ENCODE assay signal across 21 cellular contexts in genomic region chr11:22433517-22433916, GRCh38.
A peak's percentile ranks its signal among the peaks of the same experiment; 100 is the strongest.
DNase-seq lines count a peak whose midpoint lies in the region; ATAC-seq and TF ChIP-seq lines count a peak whose summit lies in the region.
"Had no signal": no experiment of that assay in that cellular context is flagged by ENCODE, and none has a peak within 500 bp of the region (broad histone marks: within the 10 kb centered on the region; RNA-seq: fewer than 3 reads in every experiment).

No MANE protein-coding gene starts in this region.

- POLR2A ChIA-PET in WTC11 (lab: Charles Lee) = no interaction called here

- no peaks in the 10 kb centered on the region for H3K79me2 ChIP-seq in parathyroid adenoma

- DNase-seq in DMS53 (lab: John Stamatoyannopoulos, UW) (peak; percentile 34), DMS53 treated with DMSO at 0.1 percent for 48 hours (lab: John Stamatoyannopoulos, UW; ENCODE audit: unreplicated experiment) (no peak), WTC11 (ENCODE audit: low spot score) (no peak)
- DNase-seq in activated CD8-positive, alpha-beta memory T cell treated with anti-CD3 and anti-CD28 coated beads, Interleukin-2, amount 10 ng/mL, durations not matched to agents 7 days and 5 days = no peak
- no peak for DNase-seq in activated naive CD8-positive, alpha-beta T cell treated with anti-CD3 and anti-CD28 coated beads, Interleukin-2, amount 50 U/mL, for 24 hours
- DNase-seq: CD8-positive, alpha-beta memory T cell; GF-D8; H9; Kasumi-1; MM.1S; NCI-H1092 treated with DMSO at 0.1 percent for 48 hours; NCI-H1694 treated with DMSO at 0.1 percent for 48 hours; NCI-H2107; NCI-H345; NCI-H526 treated with DMSO at 0.1 percent for 48 hours; SIG-M5 had no signal

- H3K36me3 ChIP-seq in iPS-15b (ENCODE audit: control insufficient read depth, insufficient read depth, low read length) (no peaks in the 10 kb centered on the region), parathyroid adenoma (ENCODE audit: control insufficient read depth, insufficient read depth, low read length) (no peaks in the 10 kb centered on the region)

- H3K27ac ChIP-seq in parathyroid adenoma = peak overlapping the region; percentile 88
- H3K27ac ChIP-seq: 22Rv1 had no signal

- H3K4me1 ChIP-seq in iPS-15b (ENCODE audit: control insufficient read depth, insufficient read depth, low read length) (peaks cover 11% of the 10 kb centered on the region), parathyroid adenoma (peaks cover 3% of the 10 kb centered on the region)

- peak overlapping the region; percentile 89 for H2AFZ ChIP-seq in parathyroid adenoma

- H3K9me3 ChIP-seq in iPS-15b (ENCODE audit: control insufficient read depth, insufficient read depth, low read length) (no peaks in the 10 kb centered on the region), parathyroid adenoma (ENCODE audit: control insufficient read depth, low read length) (no peaks in the 10 kb centered on the region)

- peak overlapping the region; percentile 67 for H3K4me3 ChIP-seq in iPS-15b (ENCODE audit: low read depth, low read length)
- no peak overlapping the region for H3K4me3 ChIP-seq in parathyroid adenoma (ENCODE audit: low read depth, low read length)

- H3K4me3 Mint-ChIP-seq in WTC11 = peak overlapping the region; percentile 64; the same call in 1 of the 2 replicates
- H3K4me3 Mint-ChIP-seq in activated CD8-positive, alpha-beta memory T cell treated with anti-CD3 and anti-CD28 coated beads, Interleukin-2, amount 10 ng/mL, durations not matched to agents 7 days and 5 days = no peak overlapping the region
- no peak overlapping the region for H3K4me3 Mint-ChIP-seq in activated naive CD8-positive, alpha-beta T cell treated with anti-CD3 and anti-CD28 coated beads, Interleukin-2, amount 50 U/mL, for 24 hours
- H3K4me3 Mint-ChIP-seq: H9, IgD-negative memory B cell had no signal

- no peaks in the 10 kb centered on the region for H3K36me3 Mint-ChIP-seq in WTC11
- no peaks in the 10 kb centered on the region for H3K36me3 Mint-ChIP-seq in activated CD8-positive, alpha-beta memory T cell treated with anti-CD3 and anti-CD28 coated beads, Interleukin-2, amount 10 ng/mL, durations not matched to agents 7 days and 5 days
- H3K36me3 Mint-ChIP-seq in activated naive CD8-positive, alpha-beta T cell treated with anti-CD3 and anti-CD28 coated beads, Interleukin-2, amount 50 U/mL, for 24 hours (ENCODE audit: low read depth) = no peaks in the 10 kb centered on the region
- H3K36me3 Mint-ChIP-seq: CD8-positive, alpha-beta memory T cell had no signal

- H3K4me1 Mint-ChIP-seq in WTC11 = peaks cover 23% of the 10 kb centered on the region
- peaks cover 5% of the 10 kb centered on the region for H3K4me1 Mint-ChIP-seq in activated CD8-positive, alpha-beta memory T cell treated with anti-CD3 and anti-CD28 coated beads, Interleukin-2, amount 10 ng/mL, durations not matched to agents 7 days and 5 days
- peaks cover 14% of the 10 kb centered on the region for H3K4me1 Mint-ChIP-seq in activated naive CD8-positive, alpha-beta T cell treated with anti-CD3 and anti-CD28 coated beads, Interleukin-2, amount 50 U/mL, for 24 hours

- H3K9ac ChIP-seq in iPS-15b (ENCODE audit: low read depth, low read length) (no peak overlapping the region), parathyroid adenoma (no peak overlapping the region)

- no peak for ATAC-seq in WTC11
- no peak for ATAC-seq in activated CD8-positive, alpha-beta memory T cell treated with anti-CD3 and anti-CD28 coated beads, Interleukin-2, amount 10 ng/mL, durations not matched to agents 7 days and 5 days
- no peak for ATAC-seq in activated naive CD8-positive, alpha-beta T cell treated with anti-CD3 and anti-CD28 coated beads, Interleukin-2, amount 50 U/mL, for 24 hours
- no peak for ATAC-seq in GM19397 (IDR thresholded peaks at IDR 0.05; ENCODE audit: unreplicated experiment)

- H3K27me3 ChIP-seq in iPS-15b (ENCODE audit: control insufficient read depth, insufficient read depth, low read length) (peaks cover 12% of the 10 kb centered on the region), parathyroid adenoma (ENCODE audit: control insufficient read depth, insufficient read depth, low read length) (no peaks in the 10 kb centered on the region)

- peaks cover 8% of the 10 kb centered on the region for H3K27me3 Mint-ChIP-seq in WTC11 (ENCODE audit: low read depth)
- peaks cover 21% of the 10 kb centered on the region for H3K27me3 Mint-ChIP-seq in activated CD8-positive, alpha-beta memory T cell treated with anti-CD3 and anti-CD28 coated beads, Interleukin-2, amount 10 ng/mL, durations not matched to agents 7 days and 5 days
- peaks cover 35% of the 10 kb centered on the region for H3K27me3 Mint-ChIP-seq in activated naive CD8-positive, alpha-beta T cell treated with anti-CD3 and anti-CD28 coated beads, Interleukin-2, amount 50 U/mL, for 24 hours

- CTCF ChIA-PET in WTC11 (lab: Charles Lee) = no interaction called here
- CTCF ChIA-PET in activated CD8-positive, alpha-beta memory T cell treated with anti-CD3 and anti-CD28 coated beads, Interleukin-2, amount 10 ng/mL, durations not matched to agents 7 days and 5 days (lab: Charles Lee) = no interaction called here

- H3K4me2 ChIP-seq in parathyroid adenoma (ENCODE audit: low read length) = no peak overlapping the region

- TF ChIP-seq CTCF in WTC11 (IDR thresholded peaks at IDR 0.05) (no peak), parathyroid adenoma (IDR thresholded peaks at IDR 0.05) (no peak)

- no peak overlapping the region for H3K27ac Mint-ChIP-seq in WTC11
- no peak overlapping the region for H3K27ac Mint-ChIP-seq in activated CD8-positive, alpha-beta memory T cell treated with anti-CD3 and anti-CD28 coated beads, Interleukin-2, amount 10 ng/mL, durations not matched to agents 7 days and 5 days
- no peak overlapping the region for H3K27ac Mint-ChIP-seq in activated naive CD8-positive, alpha-beta T cell treated with anti-CD3 and anti-CD28 coated beads, Interleukin-2, amount 50 U/mL, for 24 hours
- H3K27ac Mint-ChIP-seq: CD8-positive, alpha-beta memory T cell; H9; IgD-negative memory B cell had no signal

- peaks cover 7% of the 10 kb centered on the region; the same call in 1 of the 2 replicates for H3K9me3 Mint-ChIP-seq in WTC11
- no peaks in the 10 kb centered on the region for H3K9me3 Mint-ChIP-seq in activated CD8-positive, alpha-beta memory T cell treated with anti-CD3 and anti-CD28 coated beads, Interleukin-2, amount 10 ng/mL, durations not matched to agents 7 days and 5 days (ENCODE audit: low read depth)
- no peaks in the 10 kb centered on the region for H3K9me3 Mint-ChIP-seq in activated naive CD8-positive, alpha-beta T cell treated with anti-CD3 and anti-CD28 coated beads, Interleukin-2, amount 50 U/mL, for 24 hours

TF ChIP-seq in WTC11, 78 proteins besides CTCF, POLR2A, EP300 and RAD21 (continues in another document):
- TF ChIP-seq, protein P1, sequence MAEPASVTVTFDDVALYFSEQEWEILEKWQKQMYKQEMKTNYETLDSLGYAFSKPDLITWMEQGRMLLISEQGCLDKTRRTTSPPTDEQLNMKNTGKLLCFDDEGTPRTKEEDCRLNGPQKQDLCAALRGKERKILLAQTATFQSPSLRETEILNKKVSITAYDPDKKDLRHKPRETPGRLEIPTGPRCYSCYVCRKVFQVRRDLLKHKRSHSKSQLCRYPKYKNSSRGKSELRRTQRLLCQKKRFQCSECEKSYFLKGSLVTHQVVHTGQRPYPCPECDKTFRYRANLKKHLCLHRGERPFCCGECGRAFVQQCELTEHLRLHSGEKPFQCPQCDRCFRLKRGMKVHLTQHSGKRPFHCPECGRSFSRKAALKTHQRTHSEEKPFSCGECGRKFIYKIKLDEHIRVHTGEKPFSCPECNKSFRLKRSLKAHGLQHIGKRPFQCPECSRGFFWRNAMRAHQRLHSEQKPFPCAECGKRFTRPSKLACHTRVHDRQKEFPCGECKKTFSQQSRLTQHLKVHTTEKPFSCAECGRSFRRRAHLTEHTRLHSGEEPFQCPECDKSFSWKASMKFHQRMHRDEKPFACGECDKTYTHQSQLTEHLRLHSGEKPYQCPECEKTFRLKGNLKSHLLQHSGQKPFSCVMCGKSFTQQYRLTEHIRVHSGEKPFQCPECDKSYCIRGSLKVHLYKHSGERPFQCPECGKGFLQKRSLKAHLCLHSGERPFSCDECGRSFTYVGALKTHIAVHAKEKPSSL (CRISPR knock-in tag; conservative IDR thresholded peaks at IDR 0.05) = no peak
- TF ChIP-seq ESRRA (CRISPR knock-in tag; IDR thresholded peaks at IDR 0.05; ENCODE audit: borderline replicate concordance) (no peak), CREB1 (CRISPR knock-in tag; IDR thresholded peaks at IDR 0.05) (no peak), IRF2 (CRISPR knock-in tag; IDR thresholded peaks at IDR 0.05; ENCODE audit: borderline replicate concordance, low read depth) (no peak), EMX1 (CRISPR knock-in tag; IDR thresholded peaks at IDR 0.05) (no peak), ZNF423 (CRISPR knock-in tag; IDR thresholded peaks at IDR 0.05) (no peak), NFATC4 (CRISPR knock-in tag; IDR thresholded peaks at IDR 0.05) (no peak)
- TF ChIP-seq, protein P2, sequence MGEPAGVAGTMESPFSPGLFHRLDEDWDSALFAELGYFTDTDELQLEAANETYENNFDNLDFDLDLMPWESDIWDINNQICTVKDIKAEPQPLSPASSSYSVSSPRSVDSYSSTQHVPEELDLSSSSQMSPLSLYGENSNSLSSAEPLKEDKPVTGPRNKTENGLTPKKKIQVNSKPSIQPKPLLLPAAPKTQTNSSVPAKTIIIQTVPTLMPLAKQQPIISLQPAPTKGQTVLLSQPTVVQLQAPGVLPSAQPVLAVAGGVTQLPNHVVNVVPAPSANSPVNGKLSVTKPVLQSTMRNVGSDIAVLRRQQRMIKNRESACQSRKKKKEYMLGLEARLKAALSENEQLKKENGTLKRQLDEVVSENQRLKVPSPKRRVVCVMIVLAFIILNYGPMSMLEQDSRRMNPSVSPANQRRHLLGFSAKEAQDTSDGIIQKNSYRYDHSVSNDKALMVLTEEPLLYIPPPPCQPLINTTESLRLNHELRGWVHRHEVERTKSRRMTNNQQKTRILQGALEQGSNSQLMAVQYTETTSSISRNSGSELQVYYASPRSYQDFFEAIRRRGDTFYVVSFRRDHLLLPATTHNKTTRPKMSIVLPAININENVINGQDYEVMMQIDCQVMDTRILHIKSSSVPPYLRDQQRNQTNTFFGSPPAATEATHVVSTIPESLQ (CRISPR knock-in tag; IDR thresholded peaks at IDR 0.05) = no peak
- TF ChIP-seq, protein P3, sequence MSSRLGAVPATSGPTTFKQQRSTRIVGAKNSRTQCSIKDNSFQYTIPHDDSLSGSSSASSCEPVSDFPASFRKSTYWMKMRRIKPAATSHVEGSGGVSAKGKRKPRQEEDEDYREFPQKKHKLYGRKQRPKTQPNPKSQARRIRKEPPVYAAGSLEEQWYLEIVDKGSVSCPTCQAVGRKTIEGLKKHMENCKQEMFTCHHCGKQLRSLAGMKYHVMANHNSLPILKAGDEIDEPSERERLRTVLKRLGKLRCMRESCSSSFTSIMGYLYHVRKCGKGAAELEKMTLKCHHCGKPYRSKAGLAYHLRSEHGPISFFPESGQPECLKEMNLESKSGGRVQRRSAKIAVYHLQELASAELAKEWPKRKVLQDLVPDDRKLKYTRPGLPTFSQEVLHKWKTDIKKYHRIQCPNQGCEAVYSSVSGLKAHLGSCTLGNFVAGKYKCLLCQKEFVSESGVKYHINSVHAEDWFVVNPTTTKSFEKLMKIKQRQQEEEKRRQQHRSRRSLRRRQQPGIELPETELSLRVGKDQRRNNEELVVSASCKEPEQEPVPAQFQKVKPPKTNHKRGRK (CRISPR knock-in tag; IDR thresholded peaks at IDR 0.05; ENCODE audit: borderline replicate concordance) = no peak
